19 cellular contexts compared by ENCODE assay signal in the genomic region with DNA sequence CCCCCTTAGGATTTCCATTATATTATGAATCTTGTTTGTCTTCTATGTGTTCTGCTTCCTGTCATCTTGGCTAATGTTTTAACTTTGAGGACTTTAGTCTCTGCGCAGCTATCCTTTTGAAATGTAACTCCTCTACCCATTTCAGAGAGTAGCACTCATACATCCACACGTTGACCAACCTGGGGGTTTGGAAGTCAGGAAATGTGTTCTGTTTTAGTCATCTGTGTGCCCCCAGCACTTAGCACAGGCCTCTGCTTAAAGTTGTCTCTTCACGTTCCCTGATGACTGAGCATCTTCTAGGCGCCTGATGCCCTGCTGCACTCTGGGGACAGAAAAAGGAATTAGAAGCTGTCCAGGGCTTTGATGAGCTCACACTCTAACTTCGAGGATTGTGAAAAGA. TPM values are rescaled to one million over a fixed set of nuclear protein-coding genes. Genes with fewer than 3 reads are reported as not detected.
DNase-seq lines count a peak whose midpoint lies in the region; ATAC-seq and TF ChIP-seq lines count a peak whose summit lies in the region.
"Had no signal": no experiment of that assay in that cellular context is flagged by ENCODE, and none has a peak within 500 bp of the region (broad histone marks: within the 10 kb centered on the region; RNA-seq: fewer than 3 reads in every experiment).

No MANE protein-coding gene starts in this region.

- 58% methylated on average over 5 of the region's 5 CpGs for WGBS in SK-N-SH (ENCODE audit: low lambda C conversion rate)

- H3K4me2 ChIP-seq in SK-N-SH (no peak overlapping the region), SU-DHL-6 (ENCODE audit: low read depth, low read length, poor library complexity, severe bottlenecking) (no peak overlapping the region)
- H3K4me2 ChIP-seq: BLaER1 had no signal

- H3K79me2 ChIP-seq in SK-N-SH (ENCODE audit: insufficient read depth) (no peaks in the 10 kb centered on the region), SU-DHL-6 (ENCODE audit: insufficient read depth, low read length) (no peaks in the 10 kb centered on the region)

- TF ChIP-seq RAD21 in SK-N-SH (IDR thresholded peaks at IDR 0.05; ENCODE audit: low read length) = no peak

- H3K27me3 ChIP-seq in SK-N-SH (ENCODE audit: insufficient read depth) (no peaks in the 10 kb centered on the region), SU-DHL-6 (ENCODE audit: low read length) (no peaks in the 10 kb centered on the region)
- H3K27me3 ChIP-seq: BLaER1 had no signal

- DNase-seq in SK-N-SH = no peak
- peak; percentile 7 for DNase-seq in iPS DF 19.7 (ENCODE audit: low read depth, low spot score)
- DNase-seq in activated CD4-positive, alpha-beta T cell treated with anti-CD3 and anti-CD28 coated beads for 4 hours = no peak
- no peak for DNase-seq in HuH-7 (ENCODE audit: low spot score)
- DNase-seq in activated gamma-delta T cell treated with Interleukin-2 at 50 U/mL for 16 hours = no peak
- DNase-seq: AML-193; Caco-2; CD8-positive, alpha-beta memory T cell; DMS53; GF-D8; H7; IMR-90; KBM-7 had no signal

- no peaks in the 10 kb centered on the region for H3K4me1 ChIP-seq in SK-N-SH (ENCODE audit: control insufficient read depth in 1 of 2, insufficient read depth in 2 of 2, low read depth in 1 of 2, low read length in 1 of 2)
- H3K4me1 ChIP-seq: BLaER1, Caco-2 had no signal

- H3K9ac ChIP-seq in SK-N-SH = no peak overlapping the region
- no peak overlapping the region for H3K9ac ChIP-seq in SU-DHL-6 (ENCODE audit: low read length)
- H3K9ac ChIP-seq: BLaER1 had no signal

- no peak overlapping the region for H3K4me3 ChIP-seq in SK-N-SH (ENCODE audit: low read depth in 2 of 2, low read length in 1 of 2)
- H3K4me3 ChIP-seq in SU-DHL-6 (ENCODE audit: insufficient read depth, low read length, poor library complexity, severe bottlenecking) = no peak overlapping the region
- H3K4me3 ChIP-seq: BLaER1 had no signal

- CTCF ChIA-PET in SK-N-SH (lab: Yijun Ruan, JAX) = interaction anchor here (0.8 kb wide), 1 partner anchor 38 kb away, joined by 3 read pairs; no protein-coding TSS in a partner anchor

- POLR2A ChIA-PET in SK-N-SH (lab: Yijun Ruan, JAX) = no interaction called here

- H3K27ac ChIP-seq in SK-N-SH (ENCODE audit: low read depth in 2 of 2, low read length in 1 of 2) (no peak overlapping the region), SU-DHL-6 (ENCODE audit: low read depth, low read length) (no peak overlapping the region)
- H3K27ac ChIP-seq: 22Rv1, BLaER1, HL-60 had no signal

- no peaks in the 10 kb centered on the region for H3K36me3 ChIP-seq in SK-N-SH (replicated peaks in 1 of 2; ENCODE audit: control insufficient read depth in 1 of 2, insufficient read depth in 2 of 2, low read length in 1 of 2)
- H3K36me3 ChIP-seq in SU-DHL-6 (ENCODE audit: low read length) = no peaks in the 10 kb centered on the region
- H3K36me3 ChIP-seq: BLaER1 had no signal

- H2AFZ ChIP-seq in SK-N-SH (ENCODE audit: low read depth) (0 out of 2 replicates have a peak overlapping the region, but pooled peaks have one; percentile 16), SU-DHL-6 (ENCODE audit: low read depth, low read length, severe bottlenecking) (no peak overlapping the region)

- H4K20me1 ChIP-seq in SK-N-SH (ENCODE audit: insufficient read depth) (no peaks in the 10 kb centered on the region), SU-DHL-6 (ENCODE audit: low read depth, low read length) (no peaks in the 10 kb centered on the region)
- H4K20me1 ChIP-seq: BLaER1 had no signal

- TF ChIP-seq EP300 in SK-N-SH (IDR thresholded peaks at IDR 0.05; ENCODE audit: borderline replicate concordance in 1 of 2, low read depth in 1 of 2, low read length in 1 of 2) = no peak

- H3K9me3 ChIP-seq in SK-N-SH (no peaks in the 10 kb centered on the region), SU-DHL-6 (ENCODE audit: insufficient read depth, low read length) (no peaks in the 10 kb centered on the region)

- ATAC-seq in SK-N-SH treated with all-trans-retinoic acid at 6 μM for 48 hours (no peak), HG03045 (IDR thresholded peaks at IDR 0.05; ENCODE audit: unreplicated experiment) (no peak)

- H3F3A ChIP-seq in SK-N-SH (replicated peaks; ENCODE audit: insufficient read depth) = no peaks in the 10 kb centered on the region
- no peaks in the 10 kb centered on the region for H3F3A ChIP-seq in SU-DHL-6 (ENCODE audit: insufficient read depth)

- H3K9me2 ChIP-seq in SK-N-SH (no peaks in the 10 kb centered on the region), SU-DHL-6 (replicated peaks; ENCODE audit: insufficient read depth, low read length) (no peaks in the 10 kb centered on the region)

- TF ChIP-seq CTCF in SK-N-SH (IDR thresholded peaks at IDR 0.05) (no peak), SU-DHL-6 (IDR thresholded peaks at IDR 0.05; ENCODE audit: insufficient read depth, low read length, poor library complexity, severe bottlenecking) (peak; percentile 17)

TF ChIP-seq in SK-N-SH, 30 proteins besides CTCF, POLR2A, EP300 and RAD21:
- TF ChIP-seq FOSL2 (IDR thresholded peaks at IDR 0.05; ENCODE audit: borderline replicate concordance, low read depth) = no peak
- no peak for TF ChIP-seq GABPA (IDR thresholded peaks at IDR 0.05; ENCODE audit: low read depth)
- no peak for TF ChIP-seq POLR2AphosphoS5 (IDR thresholded peaks at IDR 0.05; ENCODE audit: low read depth, low read length)
- TF ChIP-seq ELF1 (IDR thresholded peaks at IDR 0.05) = no peak
- no peak for TF ChIP-seq NRF1 (IDR thresholded peaks at IDR 0.05; ENCODE audit: low read depth, low read length)
- no peak for TF ChIP-seq FOXJ3 (CRISPR knock-in tag; IDR thresholded peaks at IDR 0.05)
- TF ChIP-seq, protein P1, sequence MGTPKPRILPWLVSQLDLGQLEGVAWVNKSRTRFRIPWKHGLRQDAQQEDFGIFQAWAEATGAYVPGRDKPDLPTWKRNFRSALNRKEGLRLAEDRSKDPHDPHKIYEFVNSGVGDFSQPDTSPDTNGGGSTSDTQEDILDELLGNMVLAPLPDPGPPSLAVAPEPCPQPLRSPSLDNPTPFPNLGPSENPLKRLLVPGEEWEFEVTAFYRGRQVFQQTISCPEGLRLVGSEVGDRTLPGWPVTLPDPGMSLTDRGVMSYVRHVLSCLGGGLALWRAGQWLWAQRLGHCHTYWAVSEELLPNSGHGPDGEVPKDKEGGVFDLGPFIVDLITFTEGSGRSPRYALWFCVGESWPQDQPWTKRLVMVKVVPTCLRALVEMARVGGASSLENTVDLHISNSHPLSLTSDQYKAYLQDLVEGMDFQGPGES (IDR thresholded peaks at IDR 0.05; ENCODE audit: low read depth, low read length) = no peak
- TF ChIP-seq YY1 (IDR thresholded peaks at IDR 0.05; ENCODE audit: low read depth) = no peak
- no peak for TF ChIP-seq TEAD4 (IDR thresholded peaks at IDR 0.05; ENCODE audit: borderline replicate concordance, insufficient read depth)
- TF ChIP-seq CHD2 (IDR thresholded peaks at IDR 0.05; ENCODE audit: low read length, partially characterized antibody) = no peak

TF ChIP-seq in SK-N-SH treated with all-trans-retinoic acid at 6 μM for 48 hours, 23 proteins besides CTCF, POLR2A, EP300 and RAD21:
- TF ChIP-seq, protein P2, sequence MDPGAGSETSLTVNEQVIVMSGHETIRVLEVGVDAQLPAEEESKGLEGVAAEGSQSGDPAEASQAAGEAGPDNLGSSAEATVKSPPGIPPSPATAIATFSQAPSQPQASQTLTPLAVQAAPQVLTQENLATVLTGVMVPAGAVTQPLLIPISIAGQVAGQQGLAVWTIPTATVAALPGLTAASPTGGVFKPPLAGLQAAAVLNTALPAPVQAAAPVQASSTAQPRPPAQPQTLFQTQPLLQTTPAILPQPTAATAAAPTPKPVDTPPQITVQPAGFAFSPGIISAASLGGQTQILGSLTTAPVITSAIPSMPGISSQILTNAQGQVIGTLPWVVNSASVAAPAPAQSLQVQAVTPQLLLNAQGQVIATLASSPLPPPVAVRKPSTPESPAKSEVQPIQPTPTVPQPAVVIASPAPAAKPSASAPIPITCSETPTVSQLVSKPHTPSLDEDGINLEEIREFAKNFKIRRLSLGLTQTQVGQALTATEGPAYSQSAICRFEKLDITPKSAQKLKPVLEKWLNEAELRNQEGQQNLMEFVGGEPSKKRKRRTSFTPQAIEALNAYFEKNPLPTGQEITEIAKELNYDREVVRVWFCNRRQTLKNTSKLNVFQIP (CRISPR knock-in tag; IDR thresholded peaks at IDR 0.05; ENCODE audit: borderline replicate concordance, low read depth) = no peak
- no peak for TF ChIP-seq ESRRG (CRISPR knock-in tag; IDR thresholded peaks at IDR 0.05)
- no peak for TF ChIP-seq TOX (CRISPR knock-in tag; IDR thresholded peaks at IDR 0.05; ENCODE audit: borderline replicate concordance)
- TF ChIP-seq ZNF565 (CRISPR knock-in tag; conservative IDR thresholded peaks at IDR 0.05; ENCODE audit: low read depth) = no peak

RNA-seq across cellular contexts. Expression of a gene that starts 47.9 kb away (rescaled TPM):
- 57.6 and 64.5 TPM in 2 replicates for polyA plus RNA-seq in SK-N-SH (2012; rRNA removed)
- polyA plus RNA-seq in SK-N-SH (2012; cell fraction: cytosol; rRNA removed) = 72.9 and 119 TPM in 2 replicates
- 48.8 and 72.9 TPM in 2 replicates for polyA plus RNA-seq in SK-N-SH (2012; cell fraction: nucleus; rRNA removed)
